16 cellular contexts compared by ENCODE assay signal in genomic region chr2:43853141-43854081, GRCh38. TPM values are rescaled to one million over a fixed set of nuclear protein-coding genes. Genes with fewer than 3 reads are reported as not detected.
"Had no signal": no experiment of that assay in that cellular context is flagged by ENCODE, and none has a peak within 500 bp of the region (broad histone marks: within the 10 kb centered on the region; RNA-seq: fewer than 3 reads in every experiment).

No MANE protein-coding gene starts in this region.

- H3K36me3 ChIP-seq: stomach had no signal

- H3K4me3 Mint-ChIP-seq: activated naive CD8-positive, alpha-beta T cell; activated T-cell treated with anti-CD3 and anti-CD28 coated beads, Interleukin-2, amount 50 U/mL, for 24 hours had no signal

- H3K4me3 ChIP-seq: hepatocyte, psoas muscle, stomach, testis had no signal

- H3K27ac ChIP-seq: hepatocyte, psoas muscle, stomach, testis had no signal

- H3K27ac Mint-ChIP-seq: activated naive CD8-positive, alpha-beta T cell; activated T-cell treated with anti-CD3 and anti-CD28 coated beads, Interleukin-2, amount 50 U/mL, for 24 hours had no signal

- H3K36me3 Mint-ChIP-seq: activated naive CD8-positive, alpha-beta T cell had no signal

- H3K4me1 ChIP-seq: psoas muscle, stomach, testis had no signal

- H3K9me3 ChIP-seq: psoas muscle, stomach, testis had no signal

- H3K27me3 ChIP-seq: testis had no signal

- H3K9me3 Mint-ChIP-seq: activated T-cell treated with anti-CD3 and anti-CD28 coated beads, Interleukin-2, amount 50 U/mL, for 24 hours had no signal

- ATAC-seq: psoas muscle had no signal

- DNase-seq: activated gamma-delta T cell; activated T-cell treated with anti-CD3 and anti-CD28 coated beads, Interleukin-2, amount 50 U/mL, for 24 hours; amniotic stem cell; mesendoderm; psoas muscle; stimulated activated CD4-positive, alpha-beta T cell treated with anti-CD3 and anti-CD28 coated beads, Interleukin-12 subunit alpha, Interleukin-12 subunit beta, amount 100 ng/mL, for 4 hours; stimulated activated CD4-positive, alpha-beta T cell treated with anti-CD3 and anti-CD28 coated beads, Interleukin-2, amount 100 ng/mL, for 24 hours; stomach; testis had no signal

RNA-seq across cellular contexts. Expression of gene ABCG8, which starts 14.6 kb away (rescaled TPM):
- total RNA-seq: cardiac septum, lower leg skin, osteoblast, psoas muscle, sciatic nerve, urinary bladder had no signal

RNA-seq across cellular contexts. Expression of gene ABCG5, which starts 14.8 kb away (rescaled TPM):
- total RNA-seq: cardiac septum, lower leg skin, osteoblast, psoas muscle, sciatic nerve, testis, urinary bladder had no signal
